ENCODE assay signal across 2 cellular contexts in the genomic region with DNA sequence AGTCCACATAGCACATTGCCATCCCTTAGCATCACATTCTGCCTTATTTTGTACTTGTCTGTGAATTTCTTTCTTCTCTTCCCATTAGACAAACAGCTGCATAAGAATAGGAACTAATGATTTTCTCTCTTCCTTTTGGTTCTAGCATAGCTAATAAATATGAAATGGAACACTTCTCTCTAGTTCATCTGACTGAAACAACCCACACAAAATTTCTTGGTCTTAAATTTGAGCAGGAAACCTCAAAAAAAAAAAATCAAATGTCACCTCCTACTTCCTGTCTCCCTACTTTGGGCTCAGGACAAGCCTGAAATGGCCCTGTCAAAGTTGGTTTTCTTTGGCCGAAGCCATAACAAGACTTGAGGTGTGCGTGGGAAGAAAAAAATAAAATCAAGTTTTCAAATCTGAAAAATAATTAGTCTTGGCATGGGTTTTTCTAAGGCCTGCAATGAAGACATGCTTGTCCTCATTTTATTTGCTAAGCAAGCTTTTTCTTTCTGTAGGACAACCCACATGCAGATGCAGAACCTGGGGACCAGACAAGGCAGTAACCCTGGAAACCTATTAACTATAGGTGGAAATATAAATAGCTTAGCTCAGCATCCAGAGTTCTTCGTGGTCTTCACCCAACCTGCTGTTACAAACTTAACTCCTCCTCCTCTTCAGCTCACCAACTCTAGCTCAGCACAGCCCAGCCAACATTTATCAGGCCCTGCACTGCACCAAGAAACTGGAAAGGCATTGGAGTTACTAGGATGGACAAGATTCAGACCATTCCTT.
A peak's percentile ranks its signal among the peaks of the same experiment; 100 is the strongest.
TF ChIP-seq lines count a peak whose summit lies in the region.

No MANE protein-coding gene starts in this region.

TF ChIP-seq in HepG2, 621 proteins besides CTCF, POLR2A, EP300 and RAD21:
- TF ChIP-seq ZNF614 (CRISPR knock-in tag; IDR thresholded peaks at IDR 0.05; ENCODE audit: borderline replicate concordance) (no peak), POLR2AphosphoS5 (IDR thresholded peaks at IDR 0.05; ENCODE audit: low read depth, low read length) (no peak), ZNF34 (CRISPR knock-in tag; IDR thresholded peaks at IDR 0.05; ENCODE audit: borderline replicate concordance) (no peak), IRX3 (CRISPR knock-in tag; IDR thresholded peaks at IDR 0.05; ENCODE audit: borderline replicate concordance, low read depth) (no peak), DMAP1 (CRISPR knock-in tag; IDR thresholded peaks at IDR 0.05) (no peak), ETV5 (CRISPR knock-in tag; IDR thresholded peaks at IDR 0.05; ENCODE audit: borderline replicate concordance) (no peak), ZNF296 (CRISPR knock-in tag; conservative IDR thresholded peaks at IDR 0.05) (no peak), MAFK (conservative IDR thresholded peaks at IDR 0.05 in 1 of 2, IDR thresholded peaks at IDR 0.05 in 1 of 2; ENCODE audit: low read length in 2 of 2) (peak in 1 of 2 experiments; percentile 58; a peak in 2 of 4 replicates), RORA (CRISPR knock-in tag; IDR thresholded peaks at IDR 0.05) (no peak), MAFF (IDR thresholded peaks at IDR 0.05; ENCODE audit: low read depth, low read length) (peak; percentile 27; the same call in 1 of the 2 replicates), ELF1 (CRISPR knock-in tag; IDR thresholded peaks at IDR 0.05) (no peak), ZNF17 (CRISPR knock-in tag; IDR thresholded peaks at IDR 0.05) (no peak), SKI (IDR thresholded peaks at IDR 0.05; ENCODE audit: partially characterized antibody) (no peak), ZNF792 (CRISPR knock-in tag; IDR thresholded peaks at IDR 0.05) (no peak), HDAC6 (IDR thresholded peaks at IDR 0.05; ENCODE audit: low read depth, low read length) (no peak)
- TF ChIP-seq, protein P1, sequence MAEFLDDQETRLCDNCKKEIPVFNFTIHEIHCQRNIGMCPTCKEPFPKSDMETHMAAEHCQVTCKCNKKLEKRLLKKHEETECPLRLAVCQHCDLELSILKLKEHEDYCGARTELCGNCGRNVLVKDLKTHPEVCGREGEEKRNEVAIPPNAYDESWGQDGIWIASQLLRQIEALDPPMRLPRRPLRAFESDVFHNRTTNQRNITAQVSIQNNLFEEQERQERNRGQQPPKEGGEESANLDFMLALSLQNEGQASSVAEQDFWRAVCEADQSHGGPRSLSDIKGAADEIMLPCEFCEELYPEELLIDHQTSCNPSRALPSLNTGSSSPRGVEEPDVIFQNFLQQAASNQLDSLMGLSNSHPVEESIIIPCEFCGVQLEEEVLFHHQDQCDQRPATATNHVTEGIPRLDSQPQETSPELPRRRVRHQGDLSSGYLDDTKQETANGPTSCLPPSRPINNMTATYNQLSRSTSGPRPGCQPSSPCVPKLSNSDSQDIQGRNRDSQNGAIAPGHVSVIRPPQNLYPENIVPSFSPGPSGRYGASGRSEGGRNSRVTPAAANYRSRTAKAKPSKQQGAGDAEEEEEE (CRISPR knock-in tag; IDR thresholded peaks at IDR 0.05; ENCODE audit: borderline replicate concordance) = no peak
- TF ChIP-seq, protein P2, sequence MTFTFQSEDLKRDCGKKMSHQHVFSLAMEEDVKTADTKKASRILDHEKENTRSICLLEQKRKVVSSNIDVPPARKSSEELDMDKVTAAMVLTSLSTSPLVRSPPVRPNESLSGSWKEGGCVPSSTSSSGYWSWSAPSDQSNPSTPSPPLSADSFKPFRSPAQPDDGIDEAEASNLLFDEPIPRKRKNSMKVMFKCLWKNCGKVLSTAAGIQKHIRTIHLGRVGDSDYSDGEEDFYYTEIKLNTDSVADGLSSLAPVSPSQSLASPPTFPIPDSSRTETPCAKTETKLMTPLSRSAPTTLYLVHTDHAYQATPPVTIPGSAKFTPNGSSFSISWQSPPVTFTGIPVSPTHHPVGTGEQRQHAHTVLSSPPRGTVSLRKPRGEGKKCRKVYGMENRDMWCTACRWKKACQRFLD (CRISPR knock-in tag; IDR thresholded peaks at IDR 0.05; ENCODE audit: borderline replicate concordance) = no peak
TF ChIP-seq in HepG2: peak in this region for 2.

TF ChIP-seq in K562, 482 proteins besides CTCF, POLR2A, EP300 and RAD21:
- TF ChIP-seq TCFL5 (CRISPR knock-in tag; conservative IDR thresholded peaks at IDR 0.05) (no peak), ZNF316 (IDR thresholded peaks at IDR 0.05) (peak; percentile 58; the same call in 1 of the 2 replicates), U2AF2 (optimal IDR thresholded peaks at IDR 0.05; ENCODE audit: low read depth, low read length) (no peak), MEIS2 (IDR thresholded peaks at IDR 0.05; ENCODE audit: partially characterized antibody) (no peak), NFXL1 (CRISPR knock-in tag; IDR thresholded peaks at IDR 0.05) (no peak), BDP1 (IDR thresholded peaks at IDR 0.05; ENCODE audit: insufficient read depth, insufficient read length) (no peak), ZBTB17 (CRISPR knock-in tag; IDR thresholded peaks at IDR 0.05) (no peak), C11orf30 (IDR thresholded peaks at IDR 0.05; ENCODE audit: low read depth) (0 out of 2 replicates have a peak, but pooled peaks have one; percentile 28), ZNF507 (tag; conservative IDR thresholded peaks at IDR 0.05) (no peak), HMG20B (CRISPR knock-in tag; IDR thresholded peaks at IDR 0.05) (no peak), RBM22 (IDR thresholded peaks at IDR 0.05; ENCODE audit: low read depth, low read length, poor library complexity, severe bottlenecking) (no peak), SP2 (IDR thresholded peaks at IDR 0.05; ENCODE audit: extremely low read depth, low read depth, low read length, poor library complexity, severe bottlenecking) (no peak), CBFA2T2 (conservative IDR thresholded peaks at IDR 0.05) (no peak)
- TF ChIP-seq, protein P3, sequence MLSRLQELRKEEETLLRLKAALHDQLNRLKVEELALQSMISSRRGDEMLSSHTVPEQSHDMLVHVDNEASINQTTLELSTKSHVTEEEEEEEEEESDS (CRISPR knock-in tag; IDR thresholded peaks at IDR 0.05) = no peak
- TF ChIP-seq, protein P4, sequence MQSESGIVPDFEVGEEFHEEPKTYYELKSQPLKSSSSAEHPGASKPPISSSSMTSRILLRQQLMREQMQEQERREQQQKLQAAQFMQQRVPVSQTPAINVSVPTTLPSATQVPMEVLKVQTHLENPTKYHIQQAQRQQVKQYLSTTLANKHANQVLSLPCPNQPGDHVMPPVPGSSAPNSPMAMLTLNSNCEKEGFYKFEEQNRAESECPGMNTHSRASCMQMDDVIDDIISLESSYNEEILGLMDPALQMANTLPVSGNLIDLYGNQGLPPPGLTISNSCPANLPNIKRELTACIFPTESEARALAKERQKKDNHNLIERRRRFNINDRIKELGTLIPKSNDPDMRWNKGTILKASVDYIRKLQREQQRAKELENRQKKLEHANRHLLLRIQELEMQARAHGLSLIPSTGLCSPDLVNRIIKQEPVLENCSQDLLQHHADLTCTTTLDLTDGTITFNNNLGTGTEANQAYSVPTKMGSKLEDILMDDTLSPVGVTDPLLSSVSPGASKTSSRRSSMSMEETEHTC (IDR thresholded peaks at IDR 0.05) = no peak
- TF ChIP-seq, protein P5, sequence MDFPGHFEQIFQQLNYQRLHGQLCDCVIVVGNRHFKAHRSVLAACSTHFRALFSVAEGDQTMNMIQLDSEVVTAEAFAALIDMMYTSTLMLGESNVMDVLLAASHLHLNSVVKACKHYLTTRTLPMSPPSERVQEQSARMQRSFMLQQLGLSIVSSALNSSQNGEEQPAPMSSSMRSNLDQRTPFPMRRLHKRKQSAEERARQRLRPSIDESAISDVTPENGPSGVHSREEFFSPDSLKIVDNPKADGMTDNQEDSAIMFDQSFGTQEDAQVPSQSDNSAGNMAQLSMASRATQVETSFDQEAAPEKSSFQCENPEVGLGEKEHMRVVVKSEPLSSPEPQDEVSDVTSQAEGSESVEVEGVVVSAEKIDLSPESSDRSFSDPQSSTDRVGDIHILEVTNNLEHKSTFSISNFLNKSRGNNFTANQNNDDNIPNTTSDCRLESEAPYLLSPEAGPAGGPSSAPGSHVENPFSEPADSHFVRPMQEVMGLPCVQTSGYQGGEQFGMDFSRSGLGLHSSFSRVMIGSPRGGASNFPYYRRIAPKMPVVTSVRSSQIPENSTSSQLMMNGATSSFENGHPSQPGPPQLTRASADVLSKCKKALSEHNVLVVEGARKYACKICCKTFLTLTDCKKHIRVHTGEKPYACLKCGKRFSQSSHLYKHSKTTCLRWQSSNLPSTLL (IDR thresholded peaks at IDR 0.05) = no peak
- TF ChIP-seq, protein P6, sequence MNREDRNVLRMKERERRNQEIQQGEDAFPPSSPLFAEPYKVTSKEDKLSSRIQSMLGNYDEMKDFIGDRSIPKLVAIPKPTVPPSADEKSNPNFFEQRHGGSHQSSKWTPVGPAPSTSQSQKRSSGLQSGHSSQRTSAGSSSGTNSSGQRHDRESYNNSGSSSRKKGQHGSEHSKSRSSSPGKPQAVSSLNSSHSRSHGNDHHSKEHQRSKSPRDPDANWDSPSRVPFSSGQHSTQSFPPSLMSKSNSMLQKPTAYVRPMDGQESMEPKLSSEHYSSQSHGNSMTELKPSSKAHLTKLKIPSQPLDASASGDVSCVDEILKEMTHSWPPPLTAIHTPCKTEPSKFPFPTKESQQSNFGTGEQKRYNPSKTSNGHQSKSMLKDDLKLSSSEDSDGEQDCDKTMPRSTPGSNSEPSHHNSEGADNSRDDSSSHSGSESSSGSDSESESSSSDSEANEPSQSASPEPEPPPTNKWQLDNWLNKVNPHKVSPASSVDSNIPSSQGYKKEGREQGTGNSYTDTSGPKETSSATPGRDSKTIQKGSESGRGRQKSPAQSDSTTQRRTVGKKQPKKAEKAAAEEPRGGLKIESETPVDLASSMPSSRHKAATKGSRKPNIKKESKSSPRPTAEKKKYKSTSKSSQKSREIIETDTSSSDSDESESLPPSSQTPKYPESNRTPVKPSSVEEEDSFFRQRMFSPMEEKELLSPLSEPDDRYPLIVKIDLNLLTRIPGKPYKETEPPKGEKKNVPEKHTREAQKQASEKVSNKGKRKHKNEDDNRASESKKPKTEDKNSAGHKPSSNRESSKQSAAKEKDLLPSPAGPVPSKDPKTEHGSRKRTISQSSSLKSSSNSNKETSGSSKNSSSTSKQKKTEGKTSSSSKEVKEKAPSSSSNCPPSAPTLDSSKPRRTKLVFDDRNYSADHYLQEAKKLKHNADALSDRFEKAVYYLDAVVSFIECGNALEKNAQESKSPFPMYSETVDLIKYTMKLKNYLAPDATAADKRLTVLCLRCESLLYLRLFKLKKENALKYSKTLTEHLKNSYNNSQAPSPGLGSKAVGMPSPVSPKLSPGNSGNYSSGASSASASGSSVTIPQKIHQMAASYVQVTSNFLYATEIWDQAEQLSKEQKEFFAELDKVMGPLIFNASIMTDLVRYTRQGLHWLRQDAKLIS (CRISPR knock-in tag; IDR thresholded peaks at IDR 0.05) = no peak
